9 cellular contexts compared by ENCODE assay signal in the genomic region with DNA sequence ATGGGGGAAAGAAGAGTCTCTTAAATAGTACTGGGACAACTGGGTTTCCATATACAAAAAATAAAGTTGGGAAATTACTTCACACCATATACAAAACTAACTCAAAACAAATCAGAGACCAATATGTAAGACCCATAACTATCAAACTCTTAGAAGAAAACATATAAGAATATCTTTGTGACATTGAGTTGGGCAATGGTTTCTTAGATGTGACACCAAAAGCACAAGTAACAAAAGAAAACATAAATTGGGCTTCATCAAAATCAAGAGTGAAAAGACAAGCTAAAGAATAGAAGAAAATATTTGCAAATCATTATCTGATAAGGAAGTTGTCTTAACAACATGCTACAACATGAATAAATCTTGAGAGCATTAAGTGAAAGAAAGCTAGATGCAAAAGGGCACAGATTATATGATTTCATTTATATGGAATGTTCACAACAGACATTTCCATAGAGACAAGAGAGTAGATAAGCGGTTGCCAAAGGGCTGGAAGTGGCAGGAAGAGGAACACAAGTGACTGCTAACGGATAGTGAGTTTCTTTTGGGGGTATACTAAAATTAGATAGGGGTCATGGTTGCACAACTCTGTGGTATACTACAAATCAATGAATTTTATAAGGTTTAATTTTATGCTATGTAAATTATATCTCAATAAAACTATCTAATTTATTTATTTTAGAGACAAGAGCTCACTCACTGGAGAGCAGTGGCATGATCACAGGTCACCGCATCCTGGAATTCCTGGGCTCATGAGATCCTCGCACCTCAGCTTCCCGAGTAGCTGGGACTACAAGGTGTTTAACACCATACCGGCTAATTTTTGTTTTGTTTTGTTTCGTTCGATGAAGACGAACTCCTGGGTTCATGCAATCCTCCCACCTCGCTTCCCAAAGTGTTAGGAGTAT. TPM values are rescaled to one million over a fixed set of nuclear protein-coding genes. Genes with fewer than 3 reads are reported as not detected.
DNase-seq lines count a peak whose midpoint lies in the region; ATAC-seq and FAIRE-seq lines count a peak whose summit lies in the region.
"Had no signal": no experiment of that assay in that cellular context is flagged by ENCODE, and none has a peak within 500 bp of the region (broad histone marks: within the 10 kb centered on the region; RNA-seq: fewer than 3 reads in every experiment).

No MANE protein-coding gene starts in this region.

- DNase-seq in SIG-M5 treated with dmso at 0.1 percent for 504 hours (lab: John Stamatoyannopoulos, UW; ENCODE audit: unreplicated experiment) (peak; percentile 64), SIG-M5 (lab: John Stamatoyannopoulos, UW) (no peak), amniotic stem cell (lab: John Stamatoyannopoulos, UW) (peak; percentile 22), left ventricle myocardium superior (no peak), urothelium cell line (ENCODE audit: low spot score) (peak; percentile 13), 8988T (no peak)
- DNase-seq: NCI-H1092 had no signal

- ATAC-seq in left ventricle myocardium superior (peak; percentile 65), HG03520 (IDR thresholded peaks at IDR 0.05; ENCODE audit: unreplicated experiment) (no peak), HG03521 (IDR thresholded peaks at IDR 0.05; ENCODE audit: unreplicated experiment) (no peak)

- intact Hi-C loops in left ventricle myocardium superior (cut with micrococcal nuclease): no loop called here

- no peak for FAIRE-seq in urothelium cell line (lab: Jason Lieb, UNC)

RNA-seq across cellular contexts. Expression of a gene that starts 35.4 kb away (rescaled TPM):
- 32.7 TPM for total RNA-seq in left ventricle myocardium superior

Comparison
In these comparisons a context has a peak if more than half of its experiments do, and no peak if none do; other contexts are left out.
1. DNase-seq: peak in SIG-M5 treated with dmso at 0.1 percent for 504 hours (single experiment), amniotic stem cell (single experiment) and urothelium cell line (single experiment); none in SIG-M5 (single experiment), left ventricle myocardium superior (single experiment) and 8988T (single experiment).